In the genomic region with DNA sequence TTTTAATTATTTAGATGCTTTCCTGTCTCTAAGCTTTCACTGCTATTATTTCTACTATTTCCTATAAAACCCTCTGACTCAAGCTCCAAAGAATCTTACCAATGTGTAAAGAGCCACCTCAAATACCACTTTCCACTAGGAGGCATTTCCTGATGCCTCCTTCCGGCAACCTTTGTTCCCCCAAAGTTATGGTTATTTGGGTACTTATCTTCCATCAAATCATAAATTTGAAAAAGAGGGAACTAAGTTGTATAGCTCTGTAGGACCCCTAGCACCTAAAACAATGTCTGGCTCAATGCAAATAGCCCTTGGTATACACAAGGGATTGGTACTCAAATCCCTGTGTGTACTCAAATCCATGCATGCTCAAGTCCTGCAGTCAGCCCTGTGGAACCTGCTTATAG, we compare ENCODE assay signal across 10 cellular contexts.
A peak's percentile ranks its signal among the peaks of the same experiment; 100 is the strongest.
DNase-seq lines count a peak whose midpoint lies in the region; ATAC-seq lines count a peak whose summit lies in the region.
"Had no signal": no experiment of that assay in that cellular context is flagged by ENCODE, and none has a peak within 500 bp of the region (broad histone marks: within the 10 kb centered on the region; RNA-seq: fewer than 3 reads in every experiment).

No MANE protein-coding gene starts in this region.

- peak; percentile 75 for DNase-seq in EH (ENCODE audit: low read depth)
- peak; percentile 54 for DNase-seq in LoVo (ENCODE audit: low spot score)
- DNase-seq in cerebellar cortex (ENCODE audit: low spot score): peak; percentile 6
- peak; percentile 84 for DNase-seq in mesendoderm
- DNase-seq in caudate nucleus (lab: John Stamatoyannopoulos, UW): no peak
- no peak for DNase-seq in T-helper 2 cell
- no peak for DNase-seq in effector memory CD4-positive, alpha-beta T cell
- DNase-seq: uterus had no signal

- no peak overlapping the region for H2BK120ac ChIP-seq in mesendoderm (ENCODE audit: low read depth, low read length)

- H2BK15ac ChIP-seq in mesendoderm (replicated peaks; ENCODE audit: low read depth): no peak overlapping the region

- H3K79me1 ChIP-seq in mesendoderm (ENCODE audit: low read length): no peaks in the 10 kb centered on the region

- H3K27me3 ChIP-seq in mesendoderm (ENCODE audit: insufficient read depth, low read length, poor library complexity): no peaks in the 10 kb centered on the region
- H3K27me3 ChIP-seq in effector memory CD4-positive, alpha-beta T cell (replicated peaks; ENCODE audit: control insufficient read depth, insufficient read depth, low read length, poor library complexity, severe bottlenecking): no peaks in the 10 kb centered on the region
- H3K27me3 ChIP-seq: uterus had no signal

- H3K9me3 ChIP-seq in effector memory CD4-positive, alpha-beta T cell (ENCODE audit: control insufficient read depth, low read length): no peaks in the 10 kb centered on the region
- H3K9me3 ChIP-seq: uterus had no signal

- no peak overlapping the region for H2BK5ac ChIP-seq in mesendoderm (ENCODE audit: low read length)

- no peak overlapping the region for H3K4me3 ChIP-seq in mesendoderm (ENCODE audit: low read length)
- no peak overlapping the region for H3K4me3 ChIP-seq in effector memory CD4-positive, alpha-beta T cell (ENCODE audit: insufficient read depth, low read depth, low read length, poor library complexity, severe bottlenecking)
- H3K4me3 ChIP-seq: K562, uterus had no signal

- no peak overlapping the region for H3K56ac ChIP-seq in mesendoderm (ENCODE audit: low read length)

- no peak overlapping the region for H4K8ac ChIP-seq in mesendoderm (ENCODE audit: low read depth, low read length)

- H3K4ac ChIP-seq in mesendoderm (ENCODE audit: low read depth, low read length): no peak overlapping the region

- no peak for ATAC-seq in GM21528 (IDR thresholded peaks at IDR 0.05; ENCODE audit: low FRiP score, unreplicated experiment)
- ATAC-seq: K562 had no signal

- H3K36me3 ChIP-seq in mesendoderm (ENCODE audit: control insufficient read depth, insufficient read depth, low read length): no peaks in the 10 kb centered on the region
- H3K36me3 ChIP-seq in effector memory CD4-positive, alpha-beta T cell (ENCODE audit: control insufficient read depth, insufficient read depth, low read length): no peaks in the 10 kb centered on the region
- H3K36me3 ChIP-seq: uterus had no signal

- no peaks in the 10 kb centered on the region for H3K79me2 ChIP-seq in mesendoderm (ENCODE audit: control insufficient read depth, insufficient read depth, low read length)

- H3K18ac ChIP-seq in mesendoderm (ENCODE audit: low read length): no peak overlapping the region

- peaks cover 2% of the 10 kb centered on the region for H3K4me1 ChIP-seq in mesendoderm (ENCODE audit: control insufficient read depth, low read depth, low read length)
- no peaks in the 10 kb centered on the region for H3K4me1 ChIP-seq in effector memory CD4-positive, alpha-beta T cell (ENCODE audit: control insufficient read depth, insufficient read depth, low read length, poor library complexity, severe bottlenecking)
- H3K4me1 ChIP-seq: uterus had no signal

- no peak overlapping the region for H3K9ac ChIP-seq in mesendoderm (ENCODE audit: low read length)

- no CpG with 5 or more reads among the region's 1 CpG for WGBS in mesendoderm (ENCODE audit: extremely low coverage, insufficient coverage, low lambda C conversion rate)

- no peak overlapping the region for H3K23ac ChIP-seq in mesendoderm (ENCODE audit: low read length)

- H2AK5ac ChIP-seq in mesendoderm (ENCODE audit: low read length): no peak overlapping the region

- H4K5ac ChIP-seq in mesendoderm (ENCODE audit: low read length): no peak overlapping the region

- H3K27ac ChIP-seq in mesendoderm (ENCODE audit: low read depth, low read length): peak overlapping the region; percentile 23
- no peak overlapping the region for H3K27ac ChIP-seq in caudate nucleus (ENCODE audit: low read depth, low read length)
- H3K27ac ChIP-seq in effector memory CD4-positive, alpha-beta T cell (ENCODE audit: insufficient read depth, low read length, poor library complexity, severe bottlenecking): no peak overlapping the region
- H3K27ac ChIP-seq: uterus had no signal

- no peak overlapping the region for H3K4me2 ChIP-seq in mesendoderm (ENCODE audit: low read length)

Comparison
In these comparisons a context has a peak if more than half of its experiments do, and no peak if none do; other contexts are left out.
1. DNase-seq: peak in EH (single experiment), LoVo (single experiment), cerebellar cortex (single experiment) and mesendoderm (single experiment); none in caudate nucleus (0 of 61), T-helper 2 cell (0 of 5) and effector memory CD4-positive, alpha-beta T cell (0 of 3).